ENCODE assay signal across 8 cellular contexts in genomic region chr12:118061011-118061875, GRCh38. TPM values are rescaled to one million over a fixed set of nuclear protein-coding genes. Genes with fewer than 3 reads are reported as not detected.
DNase-seq lines count a peak whose midpoint lies in the region; ATAC-seq and TF ChIP-seq lines count a peak whose summit lies in the region.

Gene WSB2 (minus strand): TSS chr12:118061179. CDS start chr12:118061048, 131 bp downstream.

- peak within 1 kb of the TSS; percentile 95 for H3K27ac Mint-ChIP-seq in activated naive CD8-positive, alpha-beta T cell treated with anti-CD3 and anti-CD28 coated beads, Interleukin-2, amount 10 ng/mL, durations not matched to agents 7 days and 5 days

- peak; percentile 55 for ATAC-seq in SK-N-SH treated with all-trans-retinoic acid at 6 μM for 48 hours
- ATAC-seq in activated naive CD8-positive, alpha-beta T cell treated with anti-CD3 and anti-CD28 coated beads, Interleukin-2, amount 10 ng/mL, durations not matched to agents 7 days and 5 days (ENCODE audit: low read depth) = peak; percentile 23

- H3K4me1 Mint-ChIP-seq in activated naive CD8-positive, alpha-beta T cell treated with anti-CD3 and anti-CD28 coated beads, Interleukin-2, amount 10 ng/mL, durations not matched to agents 7 days and 5 days = peaks cover 46% of the 10 kb centered on the region

- H3K27me3 ChIP-seq in thymus (ENCODE audit: control insufficient read depth, insufficient read depth) = no peaks in the 10 kb centered on the region

- no peaks in the 10 kb centered on the region for H3K9me3 Mint-ChIP-seq in activated naive CD8-positive, alpha-beta T cell treated with anti-CD3 and anti-CD28 coated beads, Interleukin-2, amount 10 ng/mL, durations not matched to agents 7 days and 5 days

- no peaks in the 10 kb centered on the region for H3K27me3 Mint-ChIP-seq in activated naive CD8-positive, alpha-beta T cell treated with anti-CD3 and anti-CD28 coated beads, Interleukin-2, amount 10 ng/mL, durations not matched to agents 7 days and 5 days

- H3K36me3 ChIP-seq in thymus (ENCODE audit: control insufficient read depth, insufficient read depth) = no peaks in the 10 kb centered on the region

- 1% methylated on average over 76 of the region's 76 CpGs for WGBS in thymus

- DNase-seq in NCI-H2081 (lab: John Stamatoyannopoulos, UW) (peak; percentile 58 to 64), NCI-H2081 treated with DMSO at 0.1 percent for 48 hours (lab: John Stamatoyannopoulos, UW) (no peak), HPDE6-E6E7 (ENCODE audit: extremely low spot score) (peak; percentile 20), glomerular visceral epithelial cell (ENCODE audit: extremely low spot score) (peak; percentile 75), occipital lobe (lab: John Stamatoyannopoulos, UW) (peak; percentile 73)
- peak; percentile 73 for DNase-seq in activated naive CD8-positive, alpha-beta T cell treated with anti-CD3 and anti-CD28 coated beads, Interleukin-2, amount 10 ng/mL, durations not matched to agents 7 days and 5 days

- H3K4me1 ChIP-seq in thymus (ENCODE audit: control insufficient read depth, insufficient read depth, low read length) = peaks cover 8% of the 10 kb centered on the region

- peak within 1 kb of the TSS; percentile 97 for H3K4me3 Mint-ChIP-seq in activated naive CD8-positive, alpha-beta T cell treated with anti-CD3 and anti-CD28 coated beads, Interleukin-2, amount 10 ng/mL, durations not matched to agents 7 days and 5 days

- H3K4me3 ChIP-seq in thymus (ENCODE audit: low read length) = peak within 1 kb of the TSS; percentile 90

- peak within 1 kb of the TSS; percentile 93 for H3K27ac ChIP-seq in thymus (ENCODE audit: low read depth)

- peaks cover 7% of the 10 kb centered on the region for H3K36me3 Mint-ChIP-seq in activated naive CD8-positive, alpha-beta T cell treated with anti-CD3 and anti-CD28 coated beads, Interleukin-2, amount 10 ng/mL, durations not matched to agents 7 days and 5 days

- POLR2A ChIA-PET in activated naive CD8-positive, alpha-beta T cell treated with anti-CD3 and anti-CD28 coated beads, Interleukin-2, amount 10 ng/mL, durations not matched to agents 7 days and 5 days (lab: Charles Lee) = interaction anchor here (1.2 to 2.7 kb wide), 5 partner anchors 44 to 315 kb away, joined by 4 to 14 read pairs (median 9); partner anchors contain the start of genes PEBP1, RFC5, SUDS3 and TAOK3

- H3K9me3 ChIP-seq in thymus (ENCODE audit: control insufficient read depth) = no peaks in the 10 kb centered on the region

TF ChIP-seq in SK-N-SH treated with all-trans-retinoic acid at 6 μM for 48 hours, 23 proteins besides CTCF, POLR2A, EP300 and RAD21:
- TF ChIP-seq, protein P1, sequence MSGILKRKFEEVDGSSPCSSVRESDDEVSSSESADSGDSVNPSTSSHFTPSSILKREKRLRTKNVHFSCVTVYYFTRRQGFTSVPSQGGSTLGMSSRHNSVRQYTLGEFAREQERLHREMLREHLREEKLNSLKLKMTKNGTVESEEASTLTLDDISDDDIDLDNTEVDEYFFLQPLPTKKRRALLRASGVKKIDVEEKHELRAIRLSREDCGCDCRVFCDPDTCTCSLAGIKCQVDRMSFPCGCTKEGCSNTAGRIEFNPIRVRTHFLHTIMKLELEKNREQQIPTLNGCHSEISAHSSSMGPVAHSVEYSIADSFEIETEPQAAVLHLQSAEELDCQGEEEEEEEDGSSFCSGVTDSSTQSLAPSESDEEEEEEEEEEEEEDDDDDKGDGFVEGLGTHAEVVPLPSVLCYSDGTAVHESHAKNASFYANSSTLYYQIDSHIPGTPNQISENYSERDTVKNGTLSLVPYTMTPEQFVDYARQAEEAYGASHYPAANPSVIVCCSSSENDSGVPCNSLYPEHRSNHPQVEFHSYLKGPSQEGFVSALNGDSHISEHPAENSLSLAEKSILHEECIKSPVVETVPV (CRISPR knock-in tag; IDR thresholded peaks at IDR 0.05) = no peak
- TF ChIP-seq ZC3H10 (CRISPR knock-in tag; IDR thresholded peaks at IDR 0.05) (no peak), ZFP30 (CRISPR knock-in tag; IDR thresholded peaks at IDR 0.05) (no peak), BACH2 (CRISPR knock-in tag; IDR thresholded peaks at IDR 0.05; ENCODE audit: borderline replicate concordance) (no peak), RARB (CRISPR knock-in tag; IDR thresholded peaks at IDR 0.05) (no peak), PATZ1 (CRISPR knock-in tag; IDR thresholded peaks at IDR 0.05; ENCODE audit: borderline replicate concordance) (no peak), ESRRG (CRISPR knock-in tag; IDR thresholded peaks at IDR 0.05) (no peak), TCF4 (CRISPR knock-in tag; IDR thresholded peaks at IDR 0.05; ENCODE audit: borderline replicate concordance) (no peak), SNAI2 (CRISPR knock-in tag; IDR thresholded peaks at IDR 0.05) (no peak), ARNTL (CRISPR knock-in tag; IDR thresholded peaks at IDR 0.05; ENCODE audit: borderline replicate concordance, low read depth) (no peak)

RNA-seq across cellular contexts. Expression of gene WSB2, which starts in this region (rescaled TPM):
- total RNA-seq in activated naive CD8-positive, alpha-beta T cell treated with anti-CD3 and anti-CD28 coated beads, Interleukin-2, amount 10 ng/mL, durations not matched to agents 7 days and 5 days = 10 to 100 TPM; 48.2 to 50.6 TPM
- 415 TPM for total RNA-seq in occipital lobe
- 34.8 TPM for polyA plus RNA-seq in thymus
